Comparison of ENCODE assay signal across 28 cellular contexts in the genomic region with DNA sequence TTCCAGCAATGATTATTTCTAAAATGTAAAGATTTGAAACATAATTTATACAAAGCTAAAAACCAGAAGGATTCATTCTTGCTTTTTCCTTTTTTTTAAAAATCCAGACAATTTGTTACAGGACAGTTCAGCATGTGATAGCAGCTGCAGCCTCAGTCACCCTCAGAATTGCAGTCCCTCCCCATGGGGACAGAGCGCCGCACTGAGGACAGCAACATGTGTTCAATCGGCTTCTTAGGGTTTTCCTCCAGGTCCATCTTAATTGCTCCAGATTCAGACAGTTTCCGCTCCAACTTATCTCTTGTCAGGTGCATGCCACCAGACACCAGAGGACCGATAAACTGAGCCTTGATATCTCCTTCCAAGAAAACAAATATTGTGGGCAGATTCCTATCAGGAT.
"Had no signal": no experiment of that assay in that cellular context is flagged by ENCODE, and none has a peak within 500 bp of the region (broad histone marks: within the 10 kb centered on the region; RNA-seq: fewer than 3 reads in every experiment).

No MANE protein-coding gene starts in this region.

- H3K27ac ChIP-seq: ascending aorta, cardiac muscle cell, WERI-Rb-1 had no signal

- H3K27me3 ChIP-seq: ascending aorta, cardiac muscle cell had no signal

- ATAC-seq: activated CD4-positive, alpha-beta T cell treated with anti-CD3 and anti-CD28 coated beads for 36 hours; activated CD4-positive, CD25-positive, alpha-beta regulatory T cell treated with anti-CD3 and anti-CD28 coated beads, Interleukin-2, amount 50 U/mL, for 24 hours; activated CD8-positive, alpha-beta T cell treated with anti-CD3 and anti-CD28 coated beads for 36 hours; activated naive CD8-positive, alpha-beta T cell treated with anti-CD3 and anti-CD28 coated beads, Interleukin-2, amount 50 U/mL, for 24 hours; WTC11 had no signal

- H3K4me3 ChIP-seq: ascending aorta, cardiac muscle cell had no signal

- DNase-seq: activated CD4-positive, alpha-beta T cell treated with anti-CD3 and anti-CD28 coated beads for 1 hour; activated CD4-positive, alpha-beta T cell treated with anti-CD3 and anti-CD28 coated beads for 36 hours; activated CD4-positive, alpha-beta T cell treated with anti-CD3 and anti-CD28 coated beads for 48 hours; activated CD4-positive, alpha-beta T cell treated with anti-CD3 and anti-CD28 coated beads, Interleukin-2, amount 10 ng/mL, durations not matched to agents 7 days and 5 days; activated CD4-positive, alpha-beta T cell treated with anti-CD3 and anti-CD28 coated beads, Interleukin-2, amount 50 U/mL, for 48 hours; activated CD4-positive, CD25-positive, alpha-beta regulatory T cell; activated CD8-positive, alpha-beta memory T cell treated with anti-CD3 and anti-CD28 coated beads, Interleukin-2, amount 50 U/mL, for 48 hours; activated CD8-positive, alpha-beta T cell treated with anti-CD3 and anti-CD28 coated beads for 36 hours; activated effector memory CD4-positive, alpha-beta T cell treated with Interleukin-2 at 50 U/mL for 16 hours; activated gamma-delta T cell; activated naive CD4-positive, alpha-beta T cell treated with anti-CD3 and anti-CD28 coated beads, Interleukin-2, amount 10 ng/mL, durations not matched to agents 7 days and 5 days; activated naive CD4-positive, alpha-beta T cell treated with Interleukin-2 at 50 U/mL for 16 hours; activated naive CD8-positive, alpha-beta T cell treated with anti-CD3 and anti-CD28 coated beads, Interleukin-2, amount 10 ng/mL, durations not matched to agents 7 days and 5 days; activated naive CD8-positive, alpha-beta T cell treated with anti-CD3 and anti-CD28 coated beads, Interleukin-2, amount 50 U/mL, for 24 hours; activated T-cell treated with anti-CD3 and anti-CD28 coated beads, Interleukin-2, amount 50 U/mL, for 24 hours; activated T-cell treated with anti-CD3 and anti-CD28 coated beads, Interleukin-2, amount 50 U/mL, for 48 hours; amygdala; anterior cingulate cortex; caudate nucleus; cerebellar nuclear complex; T-helper 1 cell; T-helper 2 cell; T-helper 9 cell; WERI-Rb-1 had no signal

- H3K36me3 ChIP-seq: ascending aorta, cardiac muscle cell, WERI-Rb-1 had no signal

- H3K9me3 ChIP-seq: ascending aorta had no signal

- H3K4me1 ChIP-seq: ascending aorta had no signal
